1 cellular context compared by ENCODE assay signal in the genomic region with DNA sequence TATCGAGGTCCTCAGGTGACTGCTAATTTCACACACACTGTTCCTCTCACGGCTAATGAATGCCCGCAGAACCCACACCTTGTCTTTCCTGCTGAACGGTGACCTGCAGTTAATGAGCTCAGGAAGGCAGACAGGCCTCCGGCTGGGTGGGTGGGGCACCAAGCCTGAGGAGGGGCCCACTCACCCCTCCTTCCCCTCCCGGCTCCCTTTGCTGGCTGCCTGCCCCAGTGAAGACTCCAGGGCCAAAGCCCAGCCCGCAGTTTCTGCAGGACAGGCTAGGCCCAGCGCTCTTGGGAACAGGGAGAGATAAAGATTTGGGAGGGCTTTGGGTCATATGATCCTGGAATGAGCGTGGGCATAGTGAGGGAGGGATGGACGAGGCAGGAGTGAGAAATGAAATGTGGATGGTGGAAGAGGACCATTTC.
TF ChIP-seq lines count a peak whose summit lies in the region.

No MANE protein-coding gene starts in this region.

TF ChIP-seq in HepG2, 621 proteins besides CTCF, POLR2A, EP300 and RAD21:
- TF ChIP-seq, protein P1, sequence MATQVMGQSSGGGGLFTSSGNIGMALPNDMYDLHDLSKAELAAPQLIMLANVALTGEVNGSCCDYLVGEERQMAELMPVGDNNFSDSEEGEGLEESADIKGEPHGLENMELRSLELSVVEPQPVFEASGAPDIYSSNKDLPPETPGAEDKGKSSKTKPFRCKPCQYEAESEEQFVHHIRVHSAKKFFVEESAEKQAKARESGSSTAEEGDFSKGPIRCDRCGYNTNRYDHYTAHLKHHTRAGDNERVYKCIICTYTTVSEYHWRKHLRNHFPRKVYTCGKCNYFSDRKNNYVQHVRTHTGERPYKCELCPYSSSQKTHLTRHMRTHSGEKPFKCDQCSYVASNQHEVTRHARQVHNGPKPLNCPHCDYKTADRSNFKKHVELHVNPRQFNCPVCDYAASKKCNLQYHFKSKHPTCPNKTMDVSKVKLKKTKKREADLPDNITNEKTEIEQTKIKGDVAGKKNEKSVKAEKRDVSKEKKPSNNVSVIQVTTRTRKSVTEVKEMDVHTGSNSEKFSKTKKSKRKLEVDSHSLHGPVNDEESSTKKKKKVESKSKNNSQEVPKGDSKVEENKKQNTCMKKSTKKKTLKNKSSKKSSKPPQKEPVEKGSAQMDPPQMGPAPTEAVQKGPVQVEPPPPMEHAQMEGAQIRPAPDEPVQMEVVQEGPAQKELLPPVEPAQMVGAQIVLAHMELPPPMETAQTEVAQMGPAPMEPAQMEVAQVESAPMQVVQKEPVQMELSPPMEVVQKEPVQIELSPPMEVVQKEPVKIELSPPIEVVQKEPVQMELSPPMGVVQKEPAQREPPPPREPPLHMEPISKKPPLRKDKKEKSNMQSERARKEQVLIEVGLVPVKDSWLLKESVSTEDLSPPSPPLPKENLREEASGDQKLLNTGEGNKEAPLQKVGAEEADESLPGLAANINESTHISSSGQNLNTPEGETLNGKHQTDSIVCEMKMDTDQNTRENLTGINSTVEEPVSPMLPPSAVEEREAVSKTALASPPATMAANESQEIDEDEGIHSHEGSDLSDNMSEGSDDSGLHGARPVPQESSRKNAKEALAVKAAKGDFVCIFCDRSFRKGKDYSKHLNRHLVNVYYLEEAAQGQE (IDR thresholded peaks at IDR 0.05; ENCODE audit: borderline replicate concordance in 1 of 2, low read depth in 1 of 2, low read length in 2 of 2), result no peak
- TF ChIP-seq, protein P2, sequence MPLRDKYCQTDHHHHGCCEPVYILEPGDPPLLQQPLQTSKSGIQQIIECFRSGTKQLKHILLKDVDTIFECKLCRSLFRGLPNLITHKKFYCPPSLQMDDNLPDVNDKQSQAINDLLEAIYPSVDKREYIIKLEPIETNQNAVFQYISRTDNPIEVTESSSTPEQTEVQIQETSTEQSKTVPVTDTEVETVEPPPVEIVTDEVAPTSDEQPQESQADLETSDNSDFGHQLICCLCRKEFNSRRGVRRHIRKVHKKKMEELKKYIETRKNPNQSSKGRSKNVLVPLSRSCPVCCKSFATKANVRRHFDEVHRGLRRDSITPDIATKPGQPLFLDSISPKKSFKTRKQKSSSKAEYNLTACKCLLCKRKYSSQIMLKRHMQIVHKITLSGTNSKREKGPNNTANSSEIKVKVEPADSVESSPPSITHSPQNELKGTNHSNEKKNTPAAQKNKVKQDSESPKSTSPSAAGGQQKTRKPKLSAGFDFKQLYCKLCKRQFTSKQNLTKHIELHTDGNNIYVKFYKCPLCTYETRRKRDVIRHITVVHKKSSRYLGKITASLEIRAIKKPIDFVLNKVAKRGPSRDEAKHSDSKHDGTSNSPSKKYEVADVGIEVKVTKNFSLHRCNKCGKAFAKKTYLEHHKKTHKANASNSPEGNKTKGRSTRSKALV (CRISPR knock-in tag; IDR thresholded peaks at IDR 0.05), result no peak
- TF ChIP-seq ZNF547 (CRISPR knock-in tag; IDR thresholded peaks at IDR 0.05), result no peak
- TF ChIP-seq SRY (CRISPR knock-in tag; IDR thresholded peaks at IDR 0.05), result no peak
- TF ChIP-seq, protein P3, sequence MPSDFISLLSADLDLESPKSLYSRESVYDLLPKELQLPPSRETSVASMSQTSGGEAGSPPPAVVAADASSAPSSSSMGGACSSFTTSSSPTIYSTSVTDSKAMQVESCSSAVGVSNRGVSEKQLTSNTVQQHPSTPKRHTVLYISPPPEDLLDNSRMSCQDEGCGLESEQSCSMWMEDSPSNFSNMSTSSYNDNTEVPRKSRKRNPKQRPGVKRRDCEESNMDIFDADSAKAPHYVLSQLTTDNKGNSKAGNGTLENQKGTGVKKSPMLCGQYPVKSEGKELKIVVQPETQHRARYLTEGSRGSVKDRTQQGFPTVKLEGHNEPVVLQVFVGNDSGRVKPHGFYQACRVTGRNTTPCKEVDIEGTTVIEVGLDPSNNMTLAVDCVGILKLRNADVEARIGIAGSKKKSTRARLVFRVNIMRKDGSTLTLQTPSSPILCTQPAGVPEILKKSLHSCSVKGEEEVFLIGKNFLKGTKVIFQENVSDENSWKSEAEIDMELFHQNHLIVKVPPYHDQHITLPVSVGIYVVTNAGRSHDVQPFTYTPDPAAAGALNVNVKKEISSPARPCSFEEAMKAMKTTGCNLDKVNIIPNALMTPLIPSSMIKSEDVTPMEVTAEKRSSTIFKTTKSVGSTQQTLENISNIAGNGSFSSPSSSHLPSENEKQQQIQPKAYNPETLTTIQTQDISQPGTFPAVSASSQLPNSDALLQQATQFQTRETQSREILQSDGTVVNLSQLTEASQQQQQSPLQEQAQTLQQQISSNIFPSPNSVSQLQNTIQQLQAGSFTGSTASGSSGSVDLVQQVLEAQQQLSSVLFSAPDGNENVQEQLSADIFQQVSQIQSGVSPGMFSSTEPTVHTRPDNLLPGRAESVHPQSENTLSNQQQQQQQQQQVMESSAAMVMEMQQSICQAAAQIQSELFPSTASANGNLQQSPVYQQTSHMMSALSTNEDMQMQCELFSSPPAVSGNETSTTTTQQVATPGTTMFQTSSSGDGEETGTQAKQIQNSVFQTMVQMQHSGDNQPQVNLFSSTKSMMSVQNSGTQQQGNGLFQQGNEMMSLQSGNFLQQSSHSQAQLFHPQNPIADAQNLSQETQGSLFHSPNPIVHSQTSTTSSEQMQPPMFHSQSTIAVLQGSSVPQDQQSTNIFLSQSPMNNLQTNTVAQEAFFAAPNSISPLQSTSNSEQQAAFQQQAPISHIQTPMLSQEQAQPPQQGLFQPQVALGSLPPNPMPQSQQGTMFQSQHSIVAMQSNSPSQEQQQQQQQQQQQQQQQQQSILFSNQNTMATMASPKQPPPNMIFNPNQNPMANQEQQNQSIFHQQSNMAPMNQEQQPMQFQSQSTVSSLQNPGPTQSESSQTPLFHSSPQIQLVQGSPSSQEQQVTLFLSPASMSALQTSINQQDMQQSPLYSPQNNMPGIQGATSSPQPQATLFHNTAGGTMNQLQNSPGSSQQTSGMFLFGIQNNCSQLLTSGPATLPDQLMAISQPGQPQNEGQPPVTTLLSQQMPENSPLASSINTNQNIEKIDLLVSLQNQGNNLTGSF (CRISPR knock-in tag; IDR thresholded peaks at IDR 0.05), result no peak
- TF ChIP-seq FOXO1 (CRISPR knock-in tag; IDR thresholded peaks at IDR 0.05), result no peak
- no peak for TF ChIP-seq ZNF879 (CRISPR knock-in tag; IDR thresholded peaks at IDR 0.05)
